In the genomic region with DNA sequence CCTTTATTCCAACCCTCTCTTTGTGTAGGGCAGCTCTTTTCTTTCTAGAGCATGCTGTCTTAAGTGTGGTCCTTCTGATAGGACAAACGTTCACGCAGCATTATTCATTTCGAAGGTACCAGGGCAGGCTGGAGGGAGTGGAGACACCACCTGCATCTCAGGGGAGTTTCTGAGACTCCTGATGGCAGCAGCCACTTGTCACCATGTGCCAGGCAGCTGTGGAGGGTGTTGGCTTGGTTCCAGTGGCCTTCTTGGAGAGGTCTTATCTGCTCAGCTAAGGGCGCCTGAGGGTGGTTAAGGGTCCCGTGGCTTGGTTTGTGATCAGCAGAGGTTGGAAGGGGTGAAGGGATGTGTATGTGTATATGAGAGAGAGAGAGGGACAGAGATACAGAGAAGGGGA, we compare ENCODE assay signal across 27 cellular contexts.
"Had no signal": no experiment of that assay in that cellular context is flagged by ENCODE, and none has a peak within 500 bp of the region (broad histone marks: within the 10 kb centered on the region; RNA-seq: fewer than 3 reads in every experiment).

No MANE protein-coding gene starts in this region.

- H3K4me1 Mint-ChIP-seq: activated T-helper 17 cell treated with anti-CD3 and anti-CD28 coated beads, Interleukin-2, amount 50 U/mL, for 72 hours; central memory CD8-positive, alpha-beta T cell had no signal

- DNase-seq: activated CD4-positive, alpha-beta T cell treated with anti-CD3 and anti-CD28 coated beads for 1 hour; activated CD4-positive, alpha-beta T cell treated with anti-CD3 and anti-CD28 coated beads for 48 hours; activated CD4-positive, alpha-beta T cell treated with anti-CD3 and anti-CD28 coated beads, Interleukin-2, amount 50 U/mL, for 1 hour; activated CD4-positive, alpha-beta T cell treated with anti-CD3 and anti-CD28 coated beads, Interleukin-2, amount 50 U/mL, for 48 hours; activated CD8-positive, alpha-beta memory T cell treated with anti-CD3 and anti-CD28 coated beads for 24 hours; activated CD8-positive, alpha-beta T cell treated with anti-CD3 and anti-CD28 coated beads for 36 hours; activated effector memory CD4-positive, alpha-beta T cell treated with Interleukin-2 at 50 U/mL for 16 hours; activated gamma-delta T cell treated with Interleukin-2 at 50 U/mL for 16 hours; activated naive CD4-positive, alpha-beta T cell treated with anti-CD3 and anti-CD28 coated beads, Interleukin-2, amount 50 U/mL, for 16 hours; activated naive CD4-positive, alpha-beta T cell treated with Interleukin-2 at 50 U/mL for 16 hours; activated T-cell treated with anti-CD3 and anti-CD28 coated beads, Interleukin-2, amount 50 U/mL, for 4 hours; amniotic stem cell; anterior cingulate cortex; brain microvascular endothelial cell; dorsolateral prefrontal cortex; effector memory CD4-positive, alpha-beta T cell; endodermal cell; foreskin fibroblast; head of caudate nucleus; T-helper 2 cell had no signal

- ATAC-seq: activated CD8-positive, alpha-beta T cell treated with anti-CD3 and anti-CD28 coated beads for 36 hours; activated T-cell treated with anti-CD3 and anti-CD28 coated beads, Interleukin-2, amount 50 U/mL, for 4 hours; activated T-helper 17 cell treated with anti-CD3 and anti-CD28 coated beads, Interleukin-2, amount 50 U/mL, for 72 hours; esophagus mucosa; WTC11 had no signal

- H3K36me3 Mint-ChIP-seq: activated naive CD8-positive, alpha-beta T cell; WTC11 had no signal

- H3K27ac Mint-ChIP-seq: activated CD8-positive, alpha-beta T cell treated with anti-CD3 and anti-CD28 coated beads for 36 hours; activated naive CD8-positive, alpha-beta T cell; activated T-helper 17 cell treated with anti-CD3 and anti-CD28 coated beads, Interleukin-2, amount 50 U/mL, for 72 hours; dendritic cell treated with granulocyte-macrophage colony-stimulating factor and Interleukin-4, amounts not matched to agents 40 ng/mL and 50 ng/mL, for 4 days; endodermal cell; WTC11 had no signal

- H3K36me3 ChIP-seq: brain microvascular endothelial cell had no signal

- H3K4me3 Mint-ChIP-seq: activated CD8-positive, alpha-beta T cell treated with anti-CD3 and anti-CD28 coated beads for 36 hours; activated naive CD8-positive, alpha-beta T cell; activated T-cell treated with anti-CD3 and anti-CD28 coated beads, Interleukin-2, amount 50 U/mL, for 4 hours; activated T-helper 17 cell treated with anti-CD3 and anti-CD28 coated beads, Interleukin-2, amount 50 U/mL, for 72 hours; central memory CD8-positive, alpha-beta T cell; dendritic cell treated with granulocyte-macrophage colony-stimulating factor and Interleukin-4, amounts not matched to agents 40 ng/mL and 50 ng/mL, for 4 days; endodermal cell; WTC11 had no signal

- H3K27ac ChIP-seq: brain microvascular endothelial cell, coronary artery, dorsolateral prefrontal cortex had no signal

- H3K27me3 ChIP-seq: brain microvascular endothelial cell had no signal

- H3K9me3 Mint-ChIP-seq: activated CD8-positive, alpha-beta T cell treated with anti-CD3 and anti-CD28 coated beads for 36 hours; activated T-cell treated with anti-CD3 and anti-CD28 coated beads, Interleukin-2, amount 50 U/mL, for 4 hours; activated T-helper 17 cell treated with anti-CD3 and anti-CD28 coated beads, Interleukin-2, amount 50 U/mL, for 72 hours; central memory CD8-positive, alpha-beta T cell; dendritic cell treated with granulocyte-macrophage colony-stimulating factor and Interleukin-4, amounts not matched to agents 40 ng/mL and 50 ng/mL, for 4 days; endodermal cell had no signal

- H3K4me3 ChIP-seq: coronary artery, dorsolateral prefrontal cortex had no signal
